ENCODE assay signal across 8 cellular contexts in the genomic region with DNA sequence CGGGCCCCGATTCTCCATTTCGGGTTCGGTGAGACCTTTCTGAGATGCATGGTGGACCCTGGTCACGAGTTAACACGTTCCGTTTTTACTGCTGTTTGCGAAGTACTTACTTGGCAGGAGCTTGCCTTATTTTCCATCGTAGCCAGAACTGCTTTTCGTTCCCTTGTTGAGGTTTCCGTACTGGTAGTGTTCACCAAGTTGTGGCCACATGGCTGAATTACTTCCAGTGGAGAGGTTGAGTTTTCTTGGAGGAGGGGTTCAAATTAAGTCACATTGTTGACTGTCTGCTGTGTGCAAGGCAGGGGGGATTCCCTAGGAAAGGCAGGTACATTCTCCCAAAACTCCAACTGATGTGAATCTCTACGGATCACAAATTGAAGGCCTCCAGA. TPM values are rescaled to one million over a fixed set of nuclear protein-coding genes. Genes with fewer than 3 reads are reported as not detected.
DNase-seq lines count a peak whose midpoint lies in the region; ATAC-seq, FAIRE-seq and TF ChIP-seq lines count a peak whose summit lies in the region.

No MANE protein-coding gene starts in this region.

- in situ Hi-C loops in GM12878 (cut with MboI): no loop called here

- no peak for FAIRE-seq in GM12878 (lab: Jason Lieb, UNC)

- TF ChIP-seq CTCF in GM12878 (IDR thresholded peaks at IDR 0.05 in 2 of 3, conservative IDR thresholded peaks at IDR 0.05 in 1 of 3; ENCODE audit: control insufficient read depth in 2 of 3, extremely low read depth in 1 of 3, insufficient read depth in 1 of 3, low read depth in 3 of 3, low read length in 3 of 3): no peak
- TF ChIP-seq CTCF in liver (IDR thresholded peaks at IDR 0.05; ENCODE audit: low read depth, low read length, missing input control): no peak
- TF ChIP-seq CTCF in tibial artery (IDR thresholded peaks at IDR 0.05): peak in 1 of 2 experiments; percentile 14

- no peaks in the 10 kb centered on the region for H3K36me3 ChIP-seq in GM12878 (ENCODE audit: control insufficient read depth in 2 of 2, insufficient read depth in 2 of 2, low read length in 1 of 2)
- H3K36me3 ChIP-seq in liver (ENCODE audit: control insufficient read depth in 4 of 4, insufficient read depth in 3 of 4, low read depth in 1 of 4, low read length in 3 of 4): no peaks in the 10 kb centered on the region
- no peaks in the 10 kb centered on the region for H3K36me3 ChIP-seq in tibial artery

- no peaks in the 10 kb centered on the region for H3K9me3 Mint-ChIP-seq in activated CD8-positive, alpha-beta memory T cell treated with anti-CD3 and anti-CD28 coated beads, Interleukin-2, amount 10 ng/mL, durations not matched to agents 7 days and 5 days (ENCODE audit: low read depth)

- H3K4me2 ChIP-seq in GM12878 (ENCODE audit: control insufficient read depth, insufficient read depth): peak overlapping the region; percentile 97

- no TSS peak for BruUV-seq in GM12878 (replicated peaks; lab: Mats Ljungman, UMichigan)

- peaks cover 62% of the 10 kb centered on the region for H3K4me1 Mint-ChIP-seq in activated CD8-positive, alpha-beta memory T cell treated with anti-CD3 and anti-CD28 coated beads, Interleukin-2, amount 10 ng/mL, durations not matched to agents 7 days and 5 days

- SMC1A ChIA-PET in GM12878 (lab: Charles Lee; ENCODE audit: uncharacterized antibody, unreplicated experiment): interaction anchor here (0.9 to 8.8 kb wide), 12 partner anchors 11 to 204 kb away, joined by 3 to 67 read pairs (median 4); partner anchors contain the start of gene ADD3

- H3K4me3 ChIP-seq in GM12878 (peak overlapping the region; percentile 73), liver (ENCODE audit: low read depth in 1 of 3, low read length in 3 of 3) (peak overlapping the region; percentile 12 to 54 (median 46)), tibial artery (peak overlapping the region; percentile 78 to 87)

- no peak for ATAC-seq in activated CD8-positive, alpha-beta memory T cell treated with anti-CD3 and anti-CD28 coated beads, Interleukin-2, amount 10 ng/mL, durations not matched to agents 7 days and 5 days
- ATAC-seq in GM12878 (no peak), HG03442 (IDR thresholded peaks at IDR 0.05; ENCODE audit: unreplicated experiment) (no peak)

- no peak overlapping the region for H3K27ac ChIP-seq in GM12878 (ENCODE audit: control insufficient read depth, insufficient read depth)
- peak overlapping the region; percentile 26 to 91 for H3K27ac ChIP-seq in liver (ENCODE audit: low read depth in 1 of 2, low read length in 2 of 2)
- peak overlapping the region; percentile 96 to 99 for H3K27ac ChIP-seq in tibial artery

- no peaks in the 10 kb centered on the region for H4K20me1 ChIP-seq in GM12878 (ENCODE audit: control insufficient read depth, insufficient read depth)

- TF ChIP-seq EP300 in GM12878 (IDR thresholded peaks at IDR 0.05; ENCODE audit: borderline replicate concordance in 1 of 2, control insufficient read depth in 1 of 2, low read depth in 2 of 2, low read length in 2 of 2): no peak

- H2AFZ ChIP-seq in GM12878 (ENCODE audit: control insufficient read depth, low read depth, low read length): peak overlapping the region; percentile 85

- under 1% methylated on average over 12 of the region's 12 CpGs for WGBS in GM12878 (ENCODE audit: insufficient coverage, insufficient replicate concordance, low lambda C conversion rate, missing lambda C conversion rate)
- 6% methylated on average over 12 of the region's 12 CpGs for WGBS in liver

- H3K4me1 ChIP-seq in GM12878 (ENCODE audit: control insufficient read depth, insufficient read depth, low read length) (peaks cover 22% of the 10 kb centered on the region), liver (ENCODE audit: control insufficient read depth in 4 of 4, insufficient read depth in 4 of 4, low read length in 3 of 4) (peaks cover 0 to 33% (median 18%) of the 10 kb centered on the region in 4 donors), tibial artery (peaks cover 0 to 56% (median 46%) of the 10 kb centered on the region in 4 donors)

- CTCF ChIA-PET in activated CD8-positive, alpha-beta memory T cell treated with anti-CD3 and anti-CD28 coated beads, Interleukin-2, amount 10 ng/mL, durations not matched to agents 7 days and 5 days (lab: Charles Lee): interaction anchor here (0.7 to 11.2 kb wide), 10 partner anchors 10 to 133 kb away, joined by 3 to 154 read pairs (median 6); no protein-coding TSS in a partner anchor
- CTCF ChIA-PET in GM12878 (lab: Yijun Ruan, JAX): interaction anchor here (0.7 to 11.0 kb wide), 9 partner anchors 10 to 328 kb away, joined by 3 to 62 read pairs (median 4); no protein-coding TSS in a partner anchor

- H3K27me3 ChIP-seq in GM12878 (replicated peaks in 1 of 2; ENCODE audit: control insufficient read depth in 2 of 2, insufficient read depth in 2 of 2, low read length in 1 of 2) (peaks cover 4 to 7% of the 10 kb centered on the region in 2 experiments; a peak in 3 of 4 replicates), liver (ENCODE audit: control insufficient read depth in 4 of 4, insufficient read depth in 4 of 4, low read length in 3 of 4) (no peaks in the 10 kb centered on the region), tibial artery (no peaks in the 10 kb centered on the region)

- peaks cover 10% of the 10 kb centered on the region for H3K27me3 Mint-ChIP-seq in activated CD8-positive, alpha-beta memory T cell treated with anti-CD3 and anti-CD28 coated beads, Interleukin-2, amount 10 ng/mL, durations not matched to agents 7 days and 5 days

- H3K36me3 Mint-ChIP-seq in activated CD8-positive, alpha-beta memory T cell treated with anti-CD3 and anti-CD28 coated beads, Interleukin-2, amount 10 ng/mL, durations not matched to agents 7 days and 5 days: peaks cover 6% of the 10 kb centered on the region

- H3K9ac ChIP-seq in GM12878 (ENCODE audit: control insufficient read depth, insufficient read depth, low read length): no peak overlapping the region
- no peak overlapping the region for H3K9ac ChIP-seq in liver (ENCODE audit: low read depth in 1 of 2, low read length in 2 of 2)

- no peaks in the 10 kb centered on the region for H3K9me3 ChIP-seq in GM12878 (replicated peaks; ENCODE audit: control insufficient read depth, insufficient read depth, low read length)
- no peaks in the 10 kb centered on the region for H3K9me3 ChIP-seq in liver (ENCODE audit: control insufficient read depth in 4 of 4, low read length in 3 of 4)
- H3K9me3 ChIP-seq in tibial artery: no peaks in the 10 kb centered on the region

- no peak for TF ChIP-seq RAD21 in GM12878 (IDR thresholded peaks at IDR 0.05; ENCODE audit: insufficient read depth, low read depth, low read length)
- no peak for TF ChIP-seq RAD21 in liver (IDR thresholded peaks at IDR 0.05)

- H3K79me2 ChIP-seq in GM12878 (ENCODE audit: control insufficient read depth, insufficient read depth, low read length): no peaks in the 10 kb centered on the region; the same call in 1 of the 2 replicates

- peak overlapping the region; percentile 92 for H3K27ac Mint-ChIP-seq in activated CD8-positive, alpha-beta memory T cell treated with anti-CD3 and anti-CD28 coated beads, Interleukin-2, amount 10 ng/mL, durations not matched to agents 7 days and 5 days

- TF ChIP-seq POLR2A in GM12878 (IDR thresholded peaks at IDR 0.05; ENCODE audit: low read depth, low read length): no peak

- peak overlapping the region; percentile 81 for H3K4me3 Mint-ChIP-seq in activated CD8-positive, alpha-beta memory T cell treated with anti-CD3 and anti-CD28 coated beads, Interleukin-2, amount 10 ng/mL, durations not matched to agents 7 days and 5 days

- no peak for DNase-seq in activated CD8-positive, alpha-beta memory T cell treated with anti-CD3 and anti-CD28 coated beads, Interleukin-2, amount 10 ng/mL, durations not matched to agents 7 days and 5 days
- no peak for DNase-seq in activated CD8-positive, alpha-beta memory T cell treated with anti-CD3 and anti-CD28 coated beads, Interleukin-2, amount 50 U/mL, for 4 hours
- DNase-seq in GM12878 (ENCODE audit: low read depth, low spot score) (no peak), tibial artery (no peak), DMS79 treated with DMSO at 0.1 percent for 48 hours (lab: John Stamatoyannopoulos, UW) (no peak)
- no peak for DNase-seq in stimulated activated CD4-positive, alpha-beta T cell treated with anti-CD3 and anti-CD28 coated beads, Interleukin-12 subunit alpha, Interleukin-12 subunit beta, amount 100 ng/mL, for 4 hours

- POLR2A ChIA-PET in GM12878 (lab: Charles Lee): interaction anchor here (0.7 to 2.0 kb wide), 10 partner anchors 8 to 210 kb away, joined by 3 to 10 read pairs (median 5); no protein-coding TSS in a partner anchor

- intact Hi-C loops in GM12878 (cut with micrococcal nuclease; ENCODE audit: unreplicated experiment): loop anchor here (5.0 kb wide), 1 partner anchor 74 kb away; no protein-coding TSS in a partner anchor
- intact Hi-C loops in tibial artery (cut with DNase I; ENCODE audit: low total_unique reads): loop anchor here (5.0 kb wide), 1 partner anchor 314 kb away; no protein-coding TSS in a partner anchor

- RAD21 ChIA-PET in GM12878 (lab: Charles Lee; ENCODE audit: unreplicated experiment): interaction anchor here (0.6 to 1.7 kb wide), 10 partner anchors 12 to 455 kb away, joined by 3 to 8 read pairs (median 3); no protein-coding TSS in a partner anchor

RNA-seq across cellular contexts. Expression of gene MXI1, which starts 4.0 kb away (rescaled TPM):
- 10 to 100 TPM; 13.6 to 29.1 TPM for total RNA-seq in activated CD8-positive, alpha-beta memory T cell treated with anti-CD3 and anti-CD28 coated beads, Interleukin-2, amount 10 ng/mL, durations not matched to agents 7 days and 5 days
- 10.3 and 11.5 TPM in 2 replicates for total RNA-seq in GM12878 (2013; cell fraction: nucleolus; rRNA removed)
- 0.23 and 0.49 TPM in 2 replicates for total RNA-seq in GM12878 (2014; rRNA removed)
- 0.37 and 0.58 TPM in 2 replicates for total RNA-seq in GM12878 (2014; rRNA removed; fragmentation: Illumina TruSeq; extraction: Trizol)
- total RNA-seq in GM12878 (2021): 0.35 and 0.74 TPM in 2 replicates
- 4.1 TPM for polyA plus RNA-seq in GM12878 (2011; ENCODE audit: low read depth)
- polyA plus RNA-seq in GM12878 (2011; rRNA removed): 8.0 and 12.1 TPM in 2 replicates
- 2.8 and 4.0 TPM in 2 replicates for polyA plus RNA-seq in GM12878 (2011; cell fraction: cytosol; rRNA removed)
- polyA plus RNA-seq in GM12878 (2011; cell fraction: nucleus; rRNA removed): 1.7 and 3.4 TPM in 2 replicates
- polyA plus RNA-seq in GM12878 (2012): 6.0 and 14.3 TPM in 2 replicates
- polyA plus RNA-seq in GM12878 (2014; fragmentation: Illumina TruSeq; extraction: Trizol): 0.46 and 1.1 TPM in 2 replicates
- polyA plus RNA-seq in GM12878 (2014; fragmentation: Nextera tagmentation; extraction: Ambion mirVana): under 1 TPM; 0.26 to 0.37 TPM
- 0.24 and 0.63 TPM in 2 replicates for polyA plus RNA-seq in GM12878 (2014; rRNA removed)
- polyA plus RNA-seq in GM12878 (2016; fragmentation: Nextera tagmentation; extraction: Ambion mirVana): under 1 TPM; 0.34 to 0.50 TPM
- 3.9 and 4.8 TPM in 2 replicates for polyA minus RNA-seq in GM12878 (2011; rRNA and poly(A)+ RNA removed)
- polyA minus RNA-seq in GM12878 (2011; cell fraction: cytosol; rRNA and poly(A)+ RNA removed): 2.3 and 3.5 TPM in 2 replicates
- polyA minus RNA-seq in GM12878 (2011; cell fraction: nucleus; rRNA and poly(A)+ RNA removed): 2.5 and 2.8 TPM in 2 replicates
- total RNA-seq in liver: 10 to 100 TPM; 15.5 to 52.0 TPM
- 10 to 100 TPM in 1 of 2 donors, 1 to 10 TPM in 1; 9.6 to 12.9 TPM for polyA plus RNA-seq in liver
